8 cellular contexts compared by ENCODE assay signal in the genomic region with DNA sequence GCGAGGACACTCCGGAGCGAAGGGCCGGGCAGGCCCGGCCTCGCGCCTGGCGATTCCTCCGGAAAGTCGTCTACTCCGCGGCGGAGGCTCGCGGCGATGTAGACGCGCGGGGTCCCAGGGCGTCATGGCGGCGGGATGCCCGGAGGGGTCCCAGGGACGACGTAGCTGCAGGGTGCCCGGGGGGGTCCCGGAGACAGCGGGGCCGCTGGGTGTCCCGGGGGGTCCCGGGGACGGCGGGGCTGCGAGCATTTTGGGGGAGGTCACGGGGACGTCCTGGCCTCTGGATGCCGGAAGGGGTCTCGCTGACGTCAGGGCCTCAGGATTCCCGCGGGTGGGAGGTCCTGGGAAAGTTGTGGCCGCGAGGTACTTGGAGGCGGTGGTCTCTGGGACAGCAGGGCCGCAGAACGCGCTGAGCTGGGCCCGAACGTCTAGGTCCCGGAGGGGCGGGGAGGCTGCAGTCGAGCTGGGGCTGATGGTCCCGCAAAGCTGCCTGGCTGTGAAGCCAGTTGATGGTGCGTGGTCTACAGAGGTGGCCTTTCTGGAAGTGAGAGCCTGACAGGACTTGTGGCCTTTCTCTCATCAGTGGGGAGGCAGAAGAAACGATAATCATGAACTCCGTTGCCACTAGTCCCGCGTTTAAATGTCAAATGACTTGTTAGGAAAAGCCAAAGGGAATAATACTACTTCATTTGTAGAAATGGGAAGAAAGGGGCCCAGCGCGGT.
DNase-seq lines count a peak whose midpoint lies in the region; ATAC-seq and TF ChIP-seq lines count a peak whose summit lies in the region.

No MANE protein-coding gene starts in this region.

- peak overlapping the region; percentile 96 for H3K9ac ChIP-seq in iPS-18a (ENCODE audit: low read length)

- ATAC-seq in HG02571 (IDR thresholded peaks at IDR 0.05; ENCODE audit: unreplicated experiment): peak; percentile 4
- no peak; the same call in 2 of the 3 replicates for ATAC-seq in RWPE2 (ENCODE audit: low read depth)
- ATAC-seq in HG02798 (IDR thresholded peaks at IDR 0.05; ENCODE audit: poor library complexity, unreplicated experiment): no peak

- H3K36me3 ChIP-seq in RWPE2 (ENCODE audit: low read depth) (peaks cover 38% of the 10 kb centered on the region), iPS-18a (ENCODE audit: control insufficient read depth, low read depth, low read length) (peaks cover 38% of the 10 kb centered on the region)

- H3K4me3 ChIP-seq in RWPE2 (ENCODE audit: severe bottlenecking): peak overlapping the region; percentile 85
- H3K4me3 ChIP-seq in iPS-18a (ENCODE audit: low read length): peak overlapping the region; percentile 92
- H3K4me3 ChIP-seq in skeletal muscle cell (ENCODE audit: low read depth, low read length): peak overlapping the region; percentile 98

- DNase-seq in EH (ENCODE audit: low read depth) (peak; percentile 29), RWPE2 (ENCODE audit: low spot score) (no peak), astrocyte of the hippocampus (ENCODE audit: low read depth, low spot score) (peak; percentile 60), skeletal muscle cell (ENCODE audit: low read depth) (no peak), dedifferentiated amniotic fluid mesenchymal stem cell (ENCODE audit: extremely low spot score) (no peak)

- peak overlapping the region; percentile 62 for H3K27ac ChIP-seq in RWPE2 (ENCODE audit: poor library complexity, severe bottlenecking)
- peak overlapping the region; percentile 69 for H3K27ac ChIP-seq in iPS-18a (ENCODE audit: low read length)

- H3K27me3 ChIP-seq in RWPE2 (ENCODE audit: insufficient read depth, poor library complexity, severe bottlenecking): no peaks in the 10 kb centered on the region
- no peaks in the 10 kb centered on the region for H3K27me3 ChIP-seq in iPS-18a (ENCODE audit: control insufficient read depth, insufficient read depth, low read length)

- H3K9me3 ChIP-seq in RWPE2 (ENCODE audit: severe bottlenecking) (no peaks in the 10 kb centered on the region), iPS-18a (ENCODE audit: control insufficient read depth, low read depth, low read length) (no peaks in the 10 kb centered on the region)

- no peak for TF ChIP-seq CTCF in RWPE2 (IDR thresholded peaks at IDR 0.05; ENCODE audit: poor library complexity, severe bottlenecking)

- H3K4me1 ChIP-seq in RWPE2 (ENCODE audit: insufficient read depth, poor library complexity, severe bottlenecking) (peaks cover 7% of the 10 kb centered on the region), iPS-18a (ENCODE audit: control insufficient read depth, low read depth, low read length) (peaks cover 8% of the 10 kb centered on the region)

Comparison
In these comparisons a context has a peak if more than half of its experiments do, and no peak if none do; other contexts are left out.
1. DNase-seq: peak in EH (single experiment) and astrocyte of the hippocampus (single experiment); none in RWPE2 (single experiment), skeletal muscle cell (single experiment) and dedifferentiated amniotic fluid mesenchymal stem cell (single experiment).
2. Peak in every context shown above with its lines, with median percentiles within 50 percentile points of each other: H3K4me3 ChIP-seq.